Comparison of ENCODE assay signal across 8 cellular contexts in the genomic region with DNA sequence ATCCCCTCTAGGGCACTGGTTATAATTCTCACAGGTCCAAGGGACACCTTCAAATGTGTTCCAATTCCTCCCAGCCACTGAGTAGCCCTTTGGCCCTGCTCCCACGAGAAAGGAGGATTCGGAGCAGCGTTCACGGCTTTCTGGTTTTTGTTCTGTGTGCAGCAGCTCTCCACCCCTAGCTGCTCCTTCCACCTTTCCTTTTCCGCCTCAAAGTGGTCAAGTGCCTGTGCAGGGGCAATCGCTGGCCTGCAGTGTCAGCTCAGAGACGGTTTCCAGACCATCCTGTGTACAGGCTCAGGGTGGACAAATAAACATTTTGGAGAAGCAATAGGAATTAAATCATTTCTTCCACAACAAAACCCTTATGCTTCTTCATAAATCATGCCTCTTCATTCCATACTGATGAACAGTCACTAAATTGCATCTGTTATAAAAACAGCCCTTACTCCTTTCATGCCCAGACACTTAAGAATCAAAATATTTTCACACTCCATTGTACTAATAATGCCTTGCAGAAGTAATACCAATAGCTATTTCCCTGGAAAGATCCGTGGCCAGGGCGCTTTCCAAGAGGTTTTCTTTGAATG. TPM values are rescaled to one million over a fixed set of nuclear protein-coding genes. Genes with fewer than 3 reads are reported as not detected.
DNase-seq lines count a peak whose midpoint lies in the region; ATAC-seq and TF ChIP-seq lines count a peak whose summit lies in the region.

No MANE protein-coding gene starts in this region.

- TF ChIP-seq POLR2A in esophagus muscularis mucosa (IDR thresholded peaks at IDR 0.05; ENCODE audit: low read depth) (no peak), GM18505 (IDR thresholded peaks at IDR 0.05; ENCODE audit: borderline replicate concordance, extremely low read depth, insufficient read depth, insufficient read length) (no peak)

- TF ChIP-seq CTCF in OCI-LY3 (IDR thresholded peaks at IDR 0.05; ENCODE audit: low read depth, low read length) (no peak), esophagus muscularis mucosa (IDR thresholded peaks at IDR 0.05) (no peak), psoas muscle (IDR thresholded peaks at IDR 0.05) (no peak)

- H3K9me3 ChIP-seq in OCI-LY3 (ENCODE audit: insufficient read depth, low read length), result no peaks in the 10 kb centered on the region
- no peaks in the 10 kb centered on the region for H3K9me3 ChIP-seq in esophagus muscularis mucosa
- H3K9me3 ChIP-seq in psoas muscle, result no peaks in the 10 kb centered on the region

- H3K27ac ChIP-seq in OCI-LY3 (ENCODE audit: low read length), result no peak overlapping the region
- H3K27ac ChIP-seq in esophagus muscularis mucosa (replicated peaks in 1 of 4), result no peak overlapping the region
- no peak overlapping the region for H3K27ac ChIP-seq in psoas muscle

- H3K4me2 ChIP-seq in OCI-LY3 (ENCODE audit: low read length), result peak overlapping the region; percentile 95

- WGBS in esophagus muscularis mucosa, result 24% methylated on average over 9 of the region's 9 CpGs
- WGBS in psoas muscle, 3 donors, result 37 to 43% (median 39%) methylated on average over 9 of the region's 9 CpGs

- peak overlapping the region; percentile 88 for H3K9ac ChIP-seq in OCI-LY3 (ENCODE audit: low read length)

- intact Hi-C loops in esophagus muscularis mucosa (cut with DNase I), result loop anchor here (10.0 kb wide), 1 partner anchor 95 kb away; no protein-coding TSS in a partner anchor
- intact Hi-C loops in psoas muscle (cut with DNase I), result loop anchor here in 1 of 2 donors (5.0 kb wide), 1 partner anchor 93 kb away; no protein-coding TSS in a partner anchor

- H3K36me3 ChIP-seq in OCI-LY3 (replicated peaks; ENCODE audit: low read depth, low read length) (no peaks in the 10 kb centered on the region), esophagus muscularis mucosa (no peaks in the 10 kb centered on the region), psoas muscle (ENCODE audit: insufficient read depth in 1 of 2, low read depth in 1 of 2) (no peaks in the 10 kb centered on the region)

- no peak for ATAC-seq in psoas muscle
- no peak for ATAC-seq in GM18505 (IDR thresholded peaks at IDR 0.05; ENCODE audit: unreplicated experiment)
- no peak for ATAC-seq in HG02852 (IDR thresholded peaks at IDR 0.05; ENCODE audit: unreplicated experiment)

- H3K4me1 ChIP-seq in OCI-LY3 (ENCODE audit: low read length) (peaks cover 9% of the 10 kb centered on the region), esophagus muscularis mucosa (peaks cover 0 to 22% (median 20%) of the 10 kb centered on the region in 4 donors), psoas muscle (peaks cover 8% of the 10 kb centered on the region)

- TF ChIP-seq EP300 in esophagus muscularis mucosa (IDR thresholded peaks at IDR 0.05), result no peak

- peaks cover under 1% of the 10 kb centered on the region; the same call in 1 of the 2 replicates for H4K20me1 ChIP-seq in OCI-LY3 (ENCODE audit: insufficient read depth, low read length)

- H3K4me3 ChIP-seq in OCI-LY3 (ENCODE audit: low read length), result peak overlapping the region; percentile 97
- H3K4me3 ChIP-seq in esophagus muscularis mucosa, result peak overlapping the region; percentile 59 to 74 (median 65)
- H3K4me3 ChIP-seq in psoas muscle, result peak overlapping the region; percentile 66

- DNase-seq in GM03348 (ENCODE audit: low spot score) (peak; percentile 27), esophagus muscularis mucosa (ENCODE audit: extremely low spot score) (no peak), psoas muscle (no peak), iPS-NIHi11 (ENCODE audit: low spot score) (no peak), NCI-H774 (lab: John Stamatoyannopoulos, UW) (no peak)

- H2AFZ ChIP-seq in OCI-LY3 (ENCODE audit: low read depth, low read length), result peak overlapping the region; percentile 86; the same call in 1 of the 2 replicates

- peaks cover 6% of the 10 kb centered on the region; the same call in 1 of the 2 replicates for H3K79me2 ChIP-seq in OCI-LY3 (ENCODE audit: low read length)

- H3K27me3 ChIP-seq in OCI-LY3 (ENCODE audit: low read depth, low read length) (peaks cover 5% of the 10 kb centered on the region; the same call in 1 of the 2 replicates), esophagus muscularis mucosa (no peaks in the 10 kb centered on the region), psoas muscle (ENCODE audit: insufficient read depth in 3 of 3, low read length in 2 of 3) (peaks cover 0 to 15% (median 0%) of the 10 kb centered on the region in 3 donors)

RNA-seq across cellular contexts. Expression of a gene that starts 1.1 kb away (rescaled TPM):
- 1 to 10 TPM; 2.3 to 3.2 (median 2.8) TPM for total RNA-seq in esophagus muscularis mucosa
- total RNA-seq in psoas muscle, result 1 to 10 TPM; 1.2 to 4.4 (median 2.9) TPM
- 1 to 10 TPM in 1 of 3 donors, under 1 TPM in 2; 0.46 to 1.4 (median 0.63) TPM for polyA plus RNA-seq in psoas muscle

RNA-seq across cellular contexts. Expression of a gene that starts 55.8 kb away (rescaled TPM):
- total RNA-seq in esophagus muscularis mucosa (10 to 100 TPM in 2 of 4 donors, 1 to 10 TPM in 2; 7.0 to 15.4 (median 10.2) TPM), psoas muscle (1 to 10 TPM; 1.2 to 2.4 (median 1.7) TPM)
- polyA plus RNA-seq in psoas muscle, result under 1 TPM; 0.18 to 0.44 (median 0.22) TPM
